In the genomic region with DNA sequence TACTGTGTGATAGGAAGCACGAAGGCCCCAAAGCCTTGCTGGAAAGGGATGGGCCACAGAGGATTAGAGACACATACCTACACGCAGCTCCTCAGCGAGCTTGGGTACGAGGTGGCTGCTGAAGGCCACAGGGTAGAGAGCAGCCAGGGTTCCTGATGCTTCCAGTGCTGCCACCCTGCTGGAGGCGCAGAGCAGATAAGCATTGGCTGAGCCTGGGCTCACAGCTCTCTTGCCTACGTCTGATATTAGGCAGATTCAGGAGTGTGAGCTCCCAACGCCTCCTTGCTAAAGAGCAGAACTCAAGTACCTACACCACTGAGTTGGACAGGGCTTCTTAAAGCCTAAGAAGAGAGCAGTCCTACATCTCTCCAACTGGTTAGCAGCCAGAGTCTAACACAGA, we compare ENCODE assay signal across 15 cellular contexts.
"Had no signal": no experiment of that assay in that cellular context is flagged by ENCODE, and none has a peak within 500 bp of the region (broad histone marks: within the 10 kb centered on the region; RNA-seq: fewer than 3 reads in every experiment).

No MANE protein-coding gene starts in this region.

- H3K4me3 Mint-ChIP-seq: brain; central memory CD8-positive, alpha-beta T cell; dendritic cell treated with granulocyte-macrophage colony-stimulating factor and Interleukin-4, amounts not matched to agents 40 ng/mL and 50 ng/mL, for 4 days; natural killer cell had no signal

- ATAC-seq: activated naive CD4-positive, alpha-beta T cell treated with anti-CD3 and anti-CD28 coated beads, Interleukin-2, amount 50 U/mL, for 72 hours; natural killer cell had no signal

- H3K27ac Mint-ChIP-seq: dendritic cell treated with granulocyte-macrophage colony-stimulating factor and Interleukin-4, amounts not matched to agents 40 ng/mL and 50 ng/mL, for 4 days; natural killer cell had no signal

- H3K27me3 ChIP-seq: foreskin keratinocyte, testis had no signal

- H3K4me1 Mint-ChIP-seq: brain; central memory CD8-positive, alpha-beta T cell; natural killer cell had no signal

- H3K27me3 Mint-ChIP-seq: brain; central memory CD8-positive, alpha-beta T cell; dendritic cell treated with granulocyte-macrophage colony-stimulating factor and Interleukin-4, amounts not matched to agents 40 ng/mL and 50 ng/mL, for 4 days had no signal

- H3K9me3 ChIP-seq: testis had no signal

- H3K4me1 ChIP-seq: testis had no signal

- DNase-seq: activated CD4-positive, CD25-positive, alpha-beta regulatory T cell treated with anti-CD3 and anti-CD28 coated beads, Interleukin-2, amount 50 U/mL, for 72 hours; activated T-cell treated with anti-CD3 and anti-CD28 coated beads, Interleukin-2, amount 50 U/mL, for 1 hour; amygdala; effector memory CD4-positive, alpha-beta T cell; natural killer cell; posterior cingulate gyrus; stimulated activated CD4-positive, alpha-beta T cell treated with anti-CD3 and anti-CD28 coated beads, Interleukin-4, amount 100 ng/mL, for 24 hours; stimulated activated naive CD4-positive, alpha-beta T cell treated with Interleukin-2 at 50 U/mL for 16 hours; testis had no signal

- H3K9me3 Mint-ChIP-seq: activated naive CD4-positive, alpha-beta T cell treated with anti-CD3 and anti-CD28 coated beads, Interleukin-2, amount 50 U/mL, for 72 hours; brain; central memory CD8-positive, alpha-beta T cell; dendritic cell treated with granulocyte-macrophage colony-stimulating factor and Interleukin-4, amounts not matched to agents 40 ng/mL and 50 ng/mL, for 4 days; natural killer cell had no signal

- H3K4me3 ChIP-seq: skin epidermis, testis had no signal

- H3K27ac ChIP-seq: foreskin keratinocyte, testis had no signal

- H3K36me3 Mint-ChIP-seq: natural killer cell had no signal
